Comparison of ENCODE assay signal across 8 cellular contexts in genomic region chr12:122123051-122123760, GRCh38. TPM values are rescaled to one million over a fixed set of nuclear protein-coding genes. Genes with fewer than 3 reads are reported as not detected.
A peak's percentile ranks its signal among the peaks of the same experiment; 100 is the strongest.
DNase-seq lines count a peak whose midpoint lies in the region; ATAC-seq and TF ChIP-seq lines count a peak whose summit lies in the region.

No MANE protein-coding gene starts in this region.

- ATAC-seq in GM19324 (IDR thresholded peaks at IDR 0.05; ENCODE audit: low FRiP score, unreplicated experiment) = no peak

- POLR2A ChIA-PET in CD8-positive, alpha-beta memory T cell (lab: Charles Lee) = no interaction called here

- H3K4me3 ChIP-seq in CD8-positive, alpha-beta memory T cell (ENCODE audit: low read length) = no peak overlapping the region
- no peak overlapping the region for H3K4me3 ChIP-seq in neutrophil (ENCODE audit: low read depth in 1 of 2, low read length in 1 of 2)

- no peaks in the 10 kb centered on the region for H3K27me3 ChIP-seq in CD8-positive, alpha-beta memory T cell (ENCODE audit: insufficient read depth, low read length, poor library complexity, severe bottlenecking)
- no peaks in the 10 kb centered on the region for H3K27me3 ChIP-seq in neutrophil

- no peaks in the 10 kb centered on the region for H3K9me3 Mint-ChIP-seq in CD8-positive, alpha-beta memory T cell
- H3K9me3 Mint-ChIP-seq in activated T-helper 1 cell treated with anti-CD3 and anti-CD28 coated beads, Interleukin-12 subunit alpha, Interleukin-12 subunit beta, Interleukin-2, Interleukin-4 antibody, amounts not matched to agents 30 ng/mL and 10 ng/mL and 1 ng/mL, durations not matched to agents 14 hours and 24 hours and 36 hours = no peaks in the 10 kb centered on the region

- peak; percentile 73 for TF ChIP-seq CTCF in neutrophil (IDR thresholded peaks at IDR 0.05)

- peak overlapping the region in 5 of 8 donors; percentile 4 to 91 (median 36) for H3K27ac Mint-ChIP-seq in CD8-positive, alpha-beta memory T cell
- H3K27ac Mint-ChIP-seq in activated T-helper 1 cell treated with anti-CD3 and anti-CD28 coated beads, Interleukin-12 subunit alpha, Interleukin-12 subunit beta, Interleukin-2, Interleukin-4 antibody, amounts not matched to agents 30 ng/mL and 10 ng/mL and 1 ng/mL, durations not matched to agents 14 hours and 24 hours and 36 hours = peak overlapping the region; percentile 21

- H3K27ac ChIP-seq in CD8-positive, alpha-beta memory T cell (ENCODE audit: low read depth, low read length) = no peak overlapping the region
- no peak overlapping the region for H3K27ac ChIP-seq in neutrophil

- H3K36me3 ChIP-seq in CD8-positive, alpha-beta memory T cell (ENCODE audit: insufficient read depth, low read length) = peaks cover 12% of the 10 kb centered on the region
- H3K36me3 ChIP-seq in neutrophil = peaks cover 15% of the 10 kb centered on the region

- H3K4me1 ChIP-seq in CD8-positive, alpha-beta memory T cell (ENCODE audit: insufficient read depth, low read length) = peaks cover 11% of the 10 kb centered on the region
- H3K4me1 ChIP-seq in neutrophil (ENCODE audit: control insufficient read depth in 1 of 2, insufficient read depth in 1 of 2, low read depth in 1 of 2, low read length in 1 of 2) = peaks cover 0 to 8% of the 10 kb centered on the region in 2 experiments

- no peaks in the 10 kb centered on the region for H3K9me3 ChIP-seq in CD8-positive, alpha-beta memory T cell (ENCODE audit: low read length)
- H3K9me3 ChIP-seq in neutrophil = no peaks in the 10 kb centered on the region

- peak overlapping the region in 4 of 7 donors; percentile 11 to 67 (median 34) for H3K4me3 Mint-ChIP-seq in CD8-positive, alpha-beta memory T cell
- H3K4me3 Mint-ChIP-seq in activated T-helper 1 cell treated with anti-CD3 and anti-CD28 coated beads, Interleukin-12 subunit alpha, Interleukin-12 subunit beta, Interleukin-2, Interleukin-4 antibody, amounts not matched to agents 30 ng/mL and 10 ng/mL and 1 ng/mL, durations not matched to agents 14 hours and 24 hours and 36 hours = no peak overlapping the region

- intact Hi-C loops in activated T-helper 1 cell treated with anti-CD3 and anti-CD28 coated beads, Interleukin-12 subunit alpha, Interleukin-12 subunit beta, Interleukin-2, Interleukin-4 antibody, amounts not matched to agents 30 ng/mL and 10 ng/mL and 1 ng/mL, durations not matched to agents 14 hours and 24 hours and 36 hours (cut with micrococcal nuclease) = loop anchor here (1.0 to 2.0 kb wide), 4 partner anchors 40 to 69 kb away; partner anchors contain the start of gene MLXIP

- peak; percentile 56 to 77 (median 62) for DNase-seq in CD8-positive, alpha-beta memory T cell
- peak in 59 of 76 experiments; percentile 7 to 76 (median 42) for DNase-seq in HUDEP-2 (lab: John Stamatoyannopoulos, UW; ENCODE audit: unreplicated experiment in 76 of 76)
- DNase-seq in RKO (ENCODE audit: low spot score) = peak; percentile 64
- DNase-seq in activated T-helper 1 cell treated with anti-CD3 and anti-CD28 coated beads, Interleukin-12 subunit alpha, Interleukin-12 subunit beta, Interleukin-2, Interleukin-4 antibody, amounts not matched to agents 30 ng/mL and 10 ng/mL and 1 ng/mL, durations not matched to agents 14 hours and 24 hours and 36 hours (ENCODE audit: low spot score) = peak; percentile 61
- peak; percentile 36 for DNase-seq in fibroblast of the conjunctiva (ENCODE audit: low read depth)
- peak; percentile 92 for DNase-seq in superior temporal gyrus (ENCODE audit: extremely low spot score)

- H3K27me3 Mint-ChIP-seq in CD8-positive, alpha-beta memory T cell = no peaks in the 10 kb centered on the region
- H3K27me3 Mint-ChIP-seq in activated T-helper 1 cell treated with anti-CD3 and anti-CD28 coated beads, Interleukin-12 subunit alpha, Interleukin-12 subunit beta, Interleukin-2, Interleukin-4 antibody, amounts not matched to agents 30 ng/mL and 10 ng/mL and 1 ng/mL, durations not matched to agents 14 hours and 24 hours and 36 hours (ENCODE audit: insufficient read depth) = no peaks in the 10 kb centered on the region

- H3K4me1 Mint-ChIP-seq in CD8-positive, alpha-beta memory T cell = peaks cover 22 to 44% (median 23%) of the 10 kb centered on the region in 3 donors
- H3K4me1 Mint-ChIP-seq in activated T-helper 1 cell treated with anti-CD3 and anti-CD28 coated beads, Interleukin-12 subunit alpha, Interleukin-12 subunit beta, Interleukin-2, Interleukin-4 antibody, amounts not matched to agents 30 ng/mL and 10 ng/mL and 1 ng/mL, durations not matched to agents 14 hours and 24 hours and 36 hours (ENCODE audit: low read depth) = peaks cover 22% of the 10 kb centered on the region

- CTCF ChIA-PET in CD8-positive, alpha-beta memory T cell (lab: Charles Lee) = interaction anchor here (0.6 to 5.8 kb wide), 37 partner anchors 13 to 240 kb away, joined by 3 to 94 read pairs (median 4); partner anchors contain the start of genes CFAP251 and MLXIP

- peaks cover 0 to 21% (median 2%) of the 10 kb centered on the region in 3 donors for H3K36me3 Mint-ChIP-seq in CD8-positive, alpha-beta memory T cell
- no peaks in the 10 kb centered on the region for H3K36me3 Mint-ChIP-seq in activated T-helper 1 cell treated with anti-CD3 and anti-CD28 coated beads, Interleukin-12 subunit alpha, Interleukin-12 subunit beta, Interleukin-2, Interleukin-4 antibody, amounts not matched to agents 30 ng/mL and 10 ng/mL and 1 ng/mL, durations not matched to agents 14 hours and 24 hours and 36 hours (ENCODE audit: low read depth)

RNA-seq across cellular contexts. Expression of gene MLXIP, which starts 44.6 kb away (rescaled TPM):
- total RNA-seq in CD8-positive, alpha-beta memory T cell = 10 to 100 TPM; 32.1 to 33.9 TPM
- polyA plus RNA-seq in CD8-positive, alpha-beta memory T cell = 18.3 TPM
- 59.0 and 62.1 TPM in 2 replicates for total RNA-seq in activated T-helper 1 cell treated with anti-CD3 and anti-CD28 coated beads, Interleukin-12 subunit alpha, Interleukin-12 subunit beta, Interleukin-2, Interleukin-4 antibody, amounts not matched to agents 30 ng/mL and 10 ng/mL and 1 ng/mL, durations not matched to agents 14 hours and 24 hours and 36 hours

RNA-seq across cellular contexts. Expression of gene IL31, which starts 50.8 kb away (rescaled TPM):
- total RNA-seq in CD8-positive, alpha-beta memory T cell = 1 to 10 TPM; 4.1 to 5.1 TPM
- polyA plus RNA-seq in CD8-positive, alpha-beta memory T cell = not detected
- total RNA-seq in activated T-helper 1 cell treated with anti-CD3 and anti-CD28 coated beads, Interleukin-12 subunit alpha, Interleukin-12 subunit beta, Interleukin-2, Interleukin-4 antibody, amounts not matched to agents 30 ng/mL and 10 ng/mL and 1 ng/mL, durations not matched to agents 14 hours and 24 hours and 36 hours = 5.5 and 6.6 TPM in 2 replicates

RNA-seq across cellular contexts. Expression of gene LRRC43, which starts 59.7 kb away (rescaled TPM):
- under 1 TPM; 0.18 to 0.26 TPM for total RNA-seq in CD8-positive, alpha-beta memory T cell
- 0.25 TPM for polyA plus RNA-seq in CD8-positive, alpha-beta memory T cell
- total RNA-seq in activated T-helper 1 cell treated with anti-CD3 and anti-CD28 coated beads, Interleukin-12 subunit alpha, Interleukin-12 subunit beta, Interleukin-2, Interleukin-4 antibody, amounts not matched to agents 30 ng/mL and 10 ng/mL and 1 ng/mL, durations not matched to agents 14 hours and 24 hours and 36 hours = 0.26 TPM in 1 of 2 replicates, not detected in the other

Comparison
In these comparisons a context has a peak if more than half of its experiments do, and no peak if none do; other contexts are left out.
1. DNase-seq: peak in every context shown above with its lines; median percentile 92 in superior temporal gyrus; 64 in RKO; 62 in CD8-positive, alpha-beta memory T cell; 61 in activated T-helper 1 cell treated with anti-CD3 and anti-CD28 coated beads, Interleukin-12 subunit alpha, Interleukin-12 subunit beta, Interleukin-2, Interleukin-4 antibody, amounts not matched to agents 30 ng/mL and 10 ng/mL and 1 ng/mL, durations not matched to agents 14 hours and 24 hours and 36 hours; 42 in HUDEP-2; 36 in fibroblast of the conjunctiva.